In the genomic region with DNA sequence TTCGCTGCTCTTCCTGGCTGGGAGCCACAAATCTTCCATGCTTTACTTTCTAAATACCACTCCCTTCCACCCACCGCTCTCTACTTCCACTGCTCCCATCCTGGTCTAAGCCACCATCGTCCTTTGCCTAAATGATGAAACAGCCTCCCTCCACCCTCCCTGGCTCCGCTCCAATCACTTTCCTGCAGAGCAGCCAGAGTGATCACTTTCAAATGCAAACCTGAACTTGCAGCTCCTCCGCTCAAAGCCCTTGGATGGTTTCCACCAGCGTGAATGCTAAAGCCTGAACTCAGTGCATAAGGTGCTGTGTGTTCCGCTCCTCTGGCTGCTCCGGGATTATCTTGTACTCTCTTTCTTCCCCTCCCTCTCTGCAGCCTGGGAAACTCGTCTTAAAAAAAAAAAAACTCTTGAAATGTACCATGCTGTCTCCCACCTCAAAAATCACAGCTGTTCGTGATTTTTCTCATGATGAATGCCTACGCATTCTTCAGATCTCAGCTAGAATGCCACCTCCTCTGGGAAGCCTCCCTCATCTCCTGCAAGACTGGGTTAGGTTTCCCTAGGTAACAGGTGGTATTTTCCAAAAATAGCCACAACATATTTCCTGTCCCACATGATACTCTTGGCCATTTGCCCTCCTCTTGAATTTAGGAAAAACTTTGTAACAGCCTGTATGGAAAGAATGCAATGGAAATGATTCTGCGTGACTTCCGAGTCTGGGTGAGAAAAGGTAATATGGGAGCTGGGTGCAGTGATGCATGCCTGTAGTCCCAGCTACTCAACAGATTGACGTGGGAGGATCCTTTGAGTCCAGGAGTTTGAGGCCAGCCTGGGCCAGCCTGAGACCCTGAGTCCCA, we compare ENCODE assay signal across 8 cellular contexts. TPM values are rescaled to one million over a fixed set of nuclear protein-coding genes. Genes with fewer than 3 reads are reported as not detected.
DNase-seq lines count a peak whose midpoint lies in the region; ATAC-seq, FAIRE-seq and TF ChIP-seq lines count a peak whose summit lies in the region.

No MANE protein-coding gene starts in this region.

- no peaks in the 10 kb centered on the region for H4K20me1 ChIP-seq in endothelial cell of umbilical vein (replicated peaks; ENCODE audit: control insufficient read depth, extremely low read depth, insufficient read depth, low read length)

- peak overlapping the region; percentile 84 for H3K4me2 ChIP-seq in endothelial cell of umbilical vein (ENCODE audit: insufficient read depth, low read length)

- peaks cover 21% of the 10 kb centered on the region for H3K4me1 ChIP-seq in endothelial cell of umbilical vein (ENCODE audit: control insufficient read depth, extremely low read depth, insufficient read depth, low read length)
- H3K4me1 ChIP-seq in mucosa of stomach (ENCODE audit: control insufficient read depth, insufficient read depth, low read length) = peaks cover 27% of the 10 kb centered on the region

- CTCF ChIA-PET in endothelial cell of umbilical vein (lab: Charles Lee) = interaction anchor here (2.2 kb wide), 1 partner anchor 46 kb away, joined by 7 read pairs; no protein-coding TSS in a partner anchor

- intact Hi-C loops in endothelial cell of umbilical vein (cut with micrococcal nuclease) = no loop called here

- DNase-seq in NCI-H748 (lab: John Stamatoyannopoulos, UW; ENCODE audit: unreplicated experiment) (peak; percentile 19), NCI-H748 treated with DMSO at 0.1 percent for 48 hours (lab: John Stamatoyannopoulos, UW) (no peak), RPMI7951 (ENCODE audit: low read depth) (peak; percentile 94), endothelial cell of umbilical vein (ENCODE audit: low read depth, low spot score) (peak; percentile 55), NCI-H1436 treated with DMSO at 0.1 percent for 48 hours (lab: John Stamatoyannopoulos, UW) (no peak)

- BruUV-seq in endothelial cell of umbilical vein (replicated peaks; lab: Mats Ljungman, UMichigan) = no TSS peak

- no peak for TF ChIP-seq POLR2A in endothelial cell of umbilical vein (IDR thresholded peaks at IDR 0.05; ENCODE audit: low read depth, low read length)

- no peaks in the 10 kb centered on the region for H3K36me3 ChIP-seq in endothelial cell of umbilical vein (ENCODE audit: control insufficient read depth in 2 of 2, extremely low read depth in 1 of 2, insufficient read depth in 2 of 2, low read length in 2 of 2)
- no peaks in the 10 kb centered on the region for H3K36me3 ChIP-seq in mucosa of stomach (ENCODE audit: control insufficient read depth, insufficient read depth, low read length)

- no peaks in the 10 kb centered on the region for H3K9me1 ChIP-seq in endothelial cell of umbilical vein (replicated peaks; ENCODE audit: control insufficient read depth, extremely low read depth, insufficient read depth, low read length)

- H3K27me3 ChIP-seq in endothelial cell of umbilical vein (ENCODE audit: control insufficient read depth in 2 of 2, insufficient read depth in 2 of 2, low read length in 2 of 2) (no peaks in the 10 kb centered on the region), mucosa of stomach (ENCODE audit: control insufficient read depth, insufficient read depth, low read length) (no peaks in the 10 kb centered on the region)

- dilution Hi-C loops in endothelial cell of umbilical vein (cut with MboI; ENCODE audit: extremely low pct_ligation_motif_present, low sequenced_read_pairs) = no loop called here

- peak overlapping the region; percentile 96 for H2AFZ ChIP-seq in endothelial cell of umbilical vein (ENCODE audit: low read depth, low read length)

- H3K4me3 ChIP-seq in endothelial cell of umbilical vein (replicated peaks in 1 of 3; ENCODE audit: insufficient read depth in 1 of 3, low read depth in 1 of 3, low read length in 3 of 3) = peak overlapping the region in 2 of 3 experiments; percentile 12 to 34
- no peak overlapping the region for H3K4me3 ChIP-seq in mucosa of stomach (ENCODE audit: low read length)

- ATAC-seq in HG02623 (IDR thresholded peaks at IDR 0.05; ENCODE audit: unreplicated experiment) (no peak), GM21360 (IDR thresholded peaks at IDR 0.05; ENCODE audit: unreplicated experiment) (no peak)

- TF ChIP-seq CTCF in endothelial cell of umbilical vein (IDR thresholded peaks at IDR 0.05; ENCODE audit: extremely low read depth in 1 of 2, insufficient read depth in 1 of 2, low read depth in 1 of 2, low read length in 2 of 2) = no peak

- POLR2A ChIA-PET in endothelial cell of umbilical vein (lab: Charles Lee) = no interaction called here

- FAIRE-seq in endothelial cell of umbilical vein (lab: Jason Lieb, UNC) = no peak

- H3K79me2 ChIP-seq in endothelial cell of umbilical vein (ENCODE audit: control insufficient read depth, insufficient read depth, low read length) = peaks cover 11% of the 10 kb centered on the region

- H3K27ac ChIP-seq in endothelial cell of umbilical vein (ENCODE audit: insufficient read depth, low read depth, low read length) = no peak overlapping the region

- H3K9me3 ChIP-seq in endothelial cell of umbilical vein (replicated peaks; ENCODE audit: control insufficient read depth, insufficient read depth, low read length) (no peaks in the 10 kb centered on the region), mucosa of stomach (ENCODE audit: control insufficient read depth, low read length) (no peaks in the 10 kb centered on the region)

- H3K9ac ChIP-seq in endothelial cell of umbilical vein (replicated peaks; ENCODE audit: extremely low read depth, insufficient read depth, low read length) (peak overlapping the region; percentile 32), mucosa of stomach (ENCODE audit: low read length) (peak overlapping the region; percentile 29)

TF ChIP-seq in endothelial cell of umbilical vein, 7 proteins besides CTCF, POLR2A, EP300 and RAD21:
- TF ChIP-seq JUN (IDR thresholded peaks at IDR 0.05; ENCODE audit: borderline replicate concordance, insufficient read depth, insufficient read length, low read depth) = no peak
- no peak for TF ChIP-seq FOS (IDR thresholded peaks at IDR 0.05; ENCODE audit: borderline replicate concordance, insufficient read depth, low read length)
- TF ChIP-seq EZH2 (IDR thresholded peaks at IDR 0.05; ENCODE audit: borderline replicate concordance, low read depth, low read length, severe bottlenecking) = no peak
- TF ChIP-seq MYC (IDR thresholded peaks at IDR 0.05; ENCODE audit: low read depth, low read length) = no peak
- TF ChIP-seq MAX (IDR thresholded peaks at IDR 0.05; ENCODE audit: insufficient read depth, insufficient read length) = no peak
- TF ChIP-seq POLR2AphosphoS5 (IDR thresholded peaks at IDR 0.05; ENCODE audit: insufficient read depth, low read depth, low read length) = no peak
- no peak for TF ChIP-seq GATA2 (IDR thresholded peaks at IDR 0.05; ENCODE audit: insufficient read depth, insufficient read length, low read depth, low read length)

RNA-seq across cellular contexts. Expression of gene SIN3B, which starts 3.7 kb away (rescaled TPM):
- total RNA-seq in RPMI7951 (2014; rRNA removed; shearing (Covaris generic)) = 20.1 and 25.2 TPM in 2 replicates
- 69.2 and 75.0 TPM in 2 replicates for total RNA-seq in endothelial cell of umbilical vein
- polyA plus RNA-seq in endothelial cell of umbilical vein = 42.8 and 46.2 TPM in 2 replicates
- polyA plus RNA-seq in endothelial cell of umbilical vein (2011; cell fraction: cytosol; rRNA removed) = 23.0 and 27.2 TPM in 2 replicates
- polyA plus RNA-seq in endothelial cell of umbilical vein (2011; cell fraction: nucleus; rRNA removed) = 221 and 236 TPM in 2 replicates
- polyA plus RNA-seq in endothelial cell of umbilical vein (2012) = 51.5 and 56.1 TPM in 2 replicates
- polyA minus RNA-seq in endothelial cell of umbilical vein = 57.8 and 62.9 TPM in 2 replicates
- polyA minus RNA-seq in endothelial cell of umbilical vein (2011; cell fraction: cytosol; rRNA and poly(A)+ RNA removed) = 18.3 TPM
- polyA minus RNA-seq in endothelial cell of umbilical vein (2011; cell fraction: nucleus; rRNA and poly(A)+ RNA removed) = 102 and 112 TPM in 2 replicates

Comparison
In these comparisons a context has a peak if more than half of its experiments do, and no peak if none do; other contexts are left out.
1. DNase-seq: peak in NCI-H748 (single experiment), RPMI7951 (single experiment) and endothelial cell of umbilical vein (single experiment); none in NCI-H748 treated with DMSO at 0.1 percent for 48 hours (single experiment) and NCI-H1436 treated with DMSO at 0.1 percent for 48 hours (single experiment).